In genomic region chr6:43877463-43878126, GRCh38 we compare ENCODE assay signal across 1 cellular context.
A peak's percentile ranks its signal among the peaks of the same experiment; 100 is the strongest.
TF ChIP-seq lines count a peak whose summit lies in the region.

No MANE protein-coding gene starts in this region.

TF ChIP-seq in K562, 482 proteins besides CTCF, POLR2A, EP300 and RAD21 (continued from another document and continues in another):
- TF ChIP-seq, protein P1, sequence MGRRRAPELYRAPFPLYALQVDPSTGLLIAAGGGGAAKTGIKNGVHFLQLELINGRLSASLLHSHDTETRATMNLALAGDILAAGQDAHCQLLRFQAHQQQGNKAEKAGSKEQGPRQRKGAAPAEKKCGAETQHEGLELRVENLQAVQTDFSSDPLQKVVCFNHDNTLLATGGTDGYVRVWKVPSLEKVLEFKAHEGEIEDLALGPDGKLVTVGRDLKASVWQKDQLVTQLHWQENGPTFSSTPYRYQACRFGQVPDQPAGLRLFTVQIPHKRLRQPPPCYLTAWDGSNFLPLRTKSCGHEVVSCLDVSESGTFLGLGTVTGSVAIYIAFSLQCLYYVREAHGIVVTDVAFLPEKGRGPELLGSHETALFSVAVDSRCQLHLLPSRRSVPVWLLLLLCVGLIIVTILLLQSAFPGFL (CRISPR knock-in tag; IDR thresholded peaks at IDR 0.05), result no peak
- no peak for TF ChIP-seq GMEB1 (CRISPR knock-in tag; IDR thresholded peaks at IDR 0.05)
- TF ChIP-seq, protein P2, sequence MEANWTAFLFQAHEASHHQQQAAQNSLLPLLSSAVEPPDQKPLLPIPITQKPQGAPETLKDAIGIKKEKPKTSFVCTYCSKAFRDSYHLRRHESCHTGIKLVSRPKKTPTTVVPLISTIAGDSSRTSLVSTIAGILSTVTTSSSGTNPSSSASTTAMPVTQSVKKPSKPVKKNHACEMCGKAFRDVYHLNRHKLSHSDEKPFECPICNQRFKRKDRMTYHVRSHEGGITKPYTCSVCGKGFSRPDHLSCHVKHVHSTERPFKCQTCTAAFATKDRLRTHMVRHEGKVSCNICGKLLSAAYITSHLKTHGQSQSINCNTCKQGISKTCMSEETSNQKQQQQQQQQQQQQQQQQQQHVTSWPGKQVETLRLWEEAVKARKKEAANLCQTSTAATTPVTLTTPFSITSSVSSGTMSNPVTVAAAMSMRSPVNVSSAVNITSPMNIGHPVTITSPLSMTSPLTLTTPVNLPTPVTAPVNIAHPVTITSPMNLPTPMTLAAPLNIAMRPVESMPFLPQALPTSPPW (CRISPR knock-in tag; IDR thresholded peaks at IDR 0.05), result no peak
- no peak for TF ChIP-seq RNF219 (CRISPR knock-in tag; IDR thresholded peaks at IDR 0.05)
- TF ChIP-seq CAMTA2 (CRISPR knock-in tag; conservative IDR thresholded peaks at IDR 0.05), result no peak
- TF ChIP-seq CEBPG (CRISPR knock-in tag; IDR thresholded peaks at IDR 0.05), result peak; percentile 55; the same call in 1 of the 2 replicates
- no peak for TF ChIP-seq CEBPG (tag; conservative IDR thresholded peaks at IDR 0.05 in 1 of 2, IDR thresholded peaks at IDR 0.05 in 1 of 2)
- TF ChIP-seq ZNF184 (CRISPR knock-in tag; IDR thresholded peaks at IDR 0.05), result no peak
- TF ChIP-seq RBM25 (IDR thresholded peaks at IDR 0.05; ENCODE audit: low read depth, low read length, severe bottlenecking), result peak; percentile 49
- TF ChIP-seq, protein P3, sequence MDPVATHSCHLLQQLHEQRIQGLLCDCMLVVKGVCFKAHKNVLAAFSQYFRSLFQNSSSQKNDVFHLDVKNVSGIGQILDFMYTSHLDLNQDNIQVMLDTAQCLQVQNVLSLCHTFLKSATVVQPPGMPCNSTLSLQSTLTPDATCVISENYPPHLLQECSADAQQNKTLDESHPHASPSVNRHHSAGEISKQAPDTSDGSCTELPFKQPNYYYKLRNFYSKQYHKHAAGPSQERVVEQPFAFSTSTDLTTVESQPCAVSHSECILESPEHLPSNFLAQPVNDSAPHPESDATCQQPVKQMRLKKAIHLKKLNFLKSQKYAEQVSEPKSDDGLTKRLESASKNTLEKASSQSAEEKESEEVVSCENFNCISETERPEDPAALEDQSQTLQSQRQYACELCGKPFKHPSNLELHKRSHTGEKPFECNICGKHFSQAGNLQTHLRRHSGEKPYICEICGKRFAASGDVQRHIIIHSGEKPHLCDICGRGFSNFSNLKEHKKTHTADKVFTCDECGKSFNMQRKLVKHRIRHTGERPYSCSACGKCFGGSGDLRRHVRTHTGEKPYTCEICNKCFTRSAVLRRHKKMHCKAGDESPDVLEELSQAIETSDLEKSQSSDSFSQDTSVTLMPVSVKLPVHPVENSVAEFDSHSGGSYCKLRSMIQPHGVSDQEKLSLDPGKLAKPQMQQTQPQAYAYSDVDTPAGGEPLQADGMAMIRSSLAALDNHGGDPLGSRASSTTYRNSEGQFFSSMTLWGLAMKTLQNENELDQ (CRISPR knock-in tag; IDR thresholded peaks at IDR 0.05; ENCODE audit: borderline replicate concordance), result no peak
- TF ChIP-seq USF1 (CRISPR knock-in tag; IDR thresholded peaks at IDR 0.05), result peak; percentile 45; the same call in 1 of the 2 replicates
- no peak for TF ChIP-seq RB1 (IDR thresholded peaks at IDR 0.05; ENCODE audit: low read depth)
- no peak for TF ChIP-seq HDAC3 (IDR thresholded peaks at IDR 0.05; ENCODE audit: borderline replicate concordance, partially characterized antibody)
- TF ChIP-seq CHD2 (IDR thresholded peaks at IDR 0.05; ENCODE audit: low read depth, low read length), result no peak
- no peak for TF ChIP-seq TAF1 (IDR thresholded peaks at IDR 0.05; ENCODE audit: control insufficient read depth, extremely low read depth, insufficient read depth, low read length, severe bottlenecking)
- no peak for TF ChIP-seq RERE (CRISPR knock-in tag; IDR thresholded peaks at IDR 0.05; ENCODE audit: borderline replicate concordance)
- TF ChIP-seq POU5F1 (IDR thresholded peaks at IDR 0.05; ENCODE audit: borderline replicate concordance, low read depth, low read length, partially characterized antibody), result no peak
- no peak for TF ChIP-seq KDM1A (IDR thresholded peaks at IDR 0.05)
- TF ChIP-seq BDP1 (IDR thresholded peaks at IDR 0.05; ENCODE audit: insufficient read depth, insufficient read length), result no peak
- TF ChIP-seq FOXJ2 (tag; IDR thresholded peaks at IDR 0.05), result no peak
- peak; percentile 69 for TF ChIP-seq DPF2 (IDR thresholded peaks at IDR 0.05)
- TF ChIP-seq CEBPB (tag; IDR thresholded peaks at IDR 0.05), result no peak
- no peak for TF ChIP-seq FIP1L1 (IDR thresholded peaks at IDR 0.05; ENCODE audit: low read depth, low read length, poor library complexity, severe bottlenecking)
- TF ChIP-seq NR2C2 (CRISPR knock-in tag; IDR thresholded peaks at IDR 0.05), result no peak
- no peak for TF ChIP-seq NR2C2 (tag; IDR thresholded peaks at IDR 0.05)
- TF ChIP-seq ZNF12 (CRISPR knock-in tag; IDR thresholded peaks at IDR 0.05), result no peak
- TF ChIP-seq MBD1 (CRISPR knock-in tag; IDR thresholded peaks at IDR 0.05), result no peak
- TF ChIP-seq BRD9 (IDR thresholded peaks at IDR 0.05; ENCODE audit: low read depth, partially characterized antibody), result no peak
- TF ChIP-seq BCLAF1 (IDR thresholded peaks at IDR 0.05; ENCODE audit: borderline replicate concordance in 1 of 2, control insufficient read depth in 1 of 2, low read depth in 2 of 2, low read length in 1 of 2), result no peak
- no peak for TF ChIP-seq MED1 (CRISPR knock-in tag; IDR thresholded peaks at IDR 0.05; ENCODE audit: borderline replicate concordance)
- no peak for TF ChIP-seq PPARD (CRISPR knock-in tag; IDR thresholded peaks at IDR 0.05)
- TF ChIP-seq, protein P4, sequence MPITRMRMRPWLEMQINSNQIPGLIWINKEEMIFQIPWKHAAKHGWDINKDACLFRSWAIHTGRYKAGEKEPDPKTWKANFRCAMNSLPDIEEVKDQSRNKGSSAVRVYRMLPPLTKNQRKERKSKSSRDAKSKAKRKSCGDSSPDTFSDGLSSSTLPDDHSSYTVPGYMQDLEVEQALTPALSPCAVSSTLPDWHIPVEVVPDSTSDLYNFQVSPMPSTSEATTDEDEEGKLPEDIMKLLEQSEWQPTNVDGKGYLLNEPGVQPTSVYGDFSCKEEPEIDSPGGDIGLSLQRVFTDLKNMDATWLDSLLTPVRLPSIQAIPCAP (CRISPR knock-in tag; IDR thresholded peaks at IDR 0.05; ENCODE audit: borderline replicate concordance), result no peak
- no peak for TF ChIP-seq NONO (IDR thresholded peaks at IDR 0.05; ENCODE audit: low read depth in 2 of 2, low read length in 1 of 2)
